In genomic region chr6:30616811-30617564, GRCh38 we compare ENCODE assay signal across 1 cellular context.
TF ChIP-seq lines count a peak whose summit lies in the region.

Gene PPP1R10, minus strand, starts transcription at chr6:30617243. Its CDS starts 7,299 bp downstream, at chr6:30609944.

TF ChIP-seq in K562, 482 proteins besides CTCF, POLR2A, EP300 and RAD21 (continued from another document):
- TF ChIP-seq STAT6 (CRISPR knock-in tag; IDR thresholded peaks at IDR 0.05) = 0 out of 2 replicates have a peak, but pooled peaks have one; percentile 24
- peak; percentile 80; the same call in 1 of the 2 replicates for TF ChIP-seq RNF2 (IDR thresholded peaks at IDR 0.05)
- 0 out of 2 replicates have a peak, but pooled peaks have one; percentile 50 for TF ChIP-seq ZNF277 (CRISPR knock-in tag; IDR thresholded peaks at IDR 0.05; ENCODE audit: borderline replicate concordance)
- peak; percentile 64; the same call in 1 of the 2 replicates for TF ChIP-seq ZNF707 (CRISPR knock-in tag; conservative IDR thresholded peaks at IDR 0.05)
- peak; percentile 43; the same call in 1 of the 2 replicates for TF ChIP-seq ZNF668 (CRISPR knock-in tag; IDR thresholded peaks at IDR 0.05)
- no peak; the same call in 1 of the 2 replicates for TF ChIP-seq ZNF263 (CRISPR knock-in tag; IDR thresholded peaks at IDR 0.05; ENCODE audit: borderline replicate concordance)
- TF ChIP-seq SAFB (IDR thresholded peaks at IDR 0.05; ENCODE audit: borderline replicate concordance, low read depth, low read length) = no peak
- TF ChIP-seq EHMT2 (IDR thresholded peaks at IDR 0.05) = no peak
- no peak for TF ChIP-seq NR2C2 (CRISPR knock-in tag; IDR thresholded peaks at IDR 0.05)
- TF ChIP-seq NR2C2 (tag; IDR thresholded peaks at IDR 0.05) = no peak; the same call in 1 of the 2 replicates
- TF ChIP-seq ARID1B (IDR thresholded peaks at IDR 0.05) = peak; percentile 52; the same call in 1 of the 2 replicates
- TF ChIP-seq ZNF75A (CRISPR knock-in tag; IDR thresholded peaks at IDR 0.05) = no peak
- no peak for TF ChIP-seq NCOA2 (IDR thresholded peaks at IDR 0.05; ENCODE audit: partially characterized antibody in 2 of 2)
- TF ChIP-seq TEAD2 (tag; IDR thresholded peaks at IDR 0.05) = no peak
- peak; percentile 99 for TF ChIP-seq HBP1 (CRISPR knock-in tag; IDR thresholded peaks at IDR 0.05)
- no peak; the same call in 1 of the 2 replicates for TF ChIP-seq HMBOX1 (IDR thresholded peaks at IDR 0.05)
- TF ChIP-seq HEY1 (CRISPR knock-in tag; IDR thresholded peaks at IDR 0.05; ENCODE audit: borderline replicate concordance) = peak; percentile 95
- peak; percentile 65 for TF ChIP-seq MEF2D (tag; conservative IDR thresholded peaks at IDR 0.05; ENCODE audit: low read depth)
- TF ChIP-seq SNIP1 (IDR thresholded peaks at IDR 0.05; ENCODE audit: low read depth) = peak; percentile 70
- TF ChIP-seq POLR3G (IDR thresholded peaks at IDR 0.05; ENCODE audit: extremely low read depth, insufficient read length, insufficient replicate concordance) = no peak
- TF ChIP-seq NCOA1 (IDR thresholded peaks at IDR 0.05; ENCODE audit: low read depth) = peak; percentile 60; the same call in 1 of the 2 replicates
